In the genomic region with DNA sequence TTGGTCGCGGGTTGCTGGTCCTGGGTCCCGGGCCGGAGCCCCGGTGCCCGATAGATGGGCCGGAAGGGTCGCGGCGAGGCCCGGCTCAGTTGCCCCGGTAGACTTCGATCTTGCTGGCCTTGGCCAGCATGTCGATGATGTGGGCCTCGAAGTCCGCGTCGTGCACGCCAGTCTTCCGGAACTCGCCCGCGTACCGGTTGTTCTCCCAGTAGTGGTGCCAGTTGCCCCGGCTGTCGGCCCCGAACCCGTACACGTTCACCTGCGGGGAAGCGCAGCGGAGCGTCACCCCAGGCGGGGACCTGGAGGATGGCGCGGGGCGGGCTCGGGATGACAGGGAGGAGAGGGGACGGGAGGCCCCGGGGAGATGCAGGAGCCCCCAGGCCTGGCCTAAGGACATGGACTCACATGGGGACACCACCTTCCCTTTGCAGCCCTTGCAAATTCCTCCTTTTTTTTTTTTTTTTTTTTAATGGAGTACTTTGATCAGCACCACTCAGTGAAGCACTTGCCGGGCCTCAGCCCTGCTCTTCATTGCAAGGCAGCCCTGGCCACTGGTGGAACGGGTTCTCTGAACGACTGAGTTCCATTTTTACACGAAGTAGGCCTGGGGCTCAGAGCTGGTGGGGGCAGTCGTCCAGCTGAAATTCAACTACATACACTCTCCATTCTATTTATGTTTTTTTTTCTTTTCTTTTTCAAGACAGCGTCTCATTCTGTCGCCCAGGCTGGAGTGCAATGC, we compare ENCODE assay signal across 8 cellular contexts. TPM values are rescaled to one million over a fixed set of nuclear protein-coding genes. Genes with fewer than 3 reads are reported as not detected.
DNase-seq lines count a peak whose midpoint lies in the region; ATAC-seq lines count a peak whose summit lies in the region.

No MANE protein-coding gene starts in this region.

- H3K27me3 ChIP-seq in ACC112 (ENCODE audit: insufficient read depth, low read length) (no peaks in the 10 kb centered on the region), H7 (ENCODE audit: control insufficient read depth, insufficient read depth, low read length) (no peaks in the 10 kb centered on the region), layer of hippocampus (ENCODE audit: control insufficient read depth, insufficient read depth, low read length) (no peaks in the 10 kb centered on the region), thymus (ENCODE audit: control insufficient read depth, insufficient read depth) (no peaks in the 10 kb centered on the region)

- no peak for DNase-seq in H7
- no peak for DNase-seq in hippocampal formation (lab: John Stamatoyannopoulos, UW)
- DNase-seq in COLO829 (ENCODE audit: low spot score): no peak

- H3K4me1 ChIP-seq in ACC112 (ENCODE audit: control insufficient read depth, insufficient read depth, low read length, unreplicated experiment) (no peaks in the 10 kb centered on the region), thymus (ENCODE audit: control insufficient read depth, insufficient read depth, low read length) (peaks cover 13% of the 10 kb centered on the region)

- no peak for ATAC-seq in GM19395 (IDR thresholded peaks at IDR 0.05; ENCODE audit: unreplicated experiment)

- H3K36me3 ChIP-seq in ACC112 (ENCODE audit: insufficient read depth, low read length): no peaks in the 10 kb centered on the region
- peaks cover 8% of the 10 kb centered on the region for H3K36me3 ChIP-seq in H7 (replicated peaks; ENCODE audit: control insufficient read depth, insufficient read depth, low read length)
- H3K36me3 ChIP-seq in thymus (ENCODE audit: control insufficient read depth, insufficient read depth): peaks cover 3% of the 10 kb centered on the region

- H3K4me3 ChIP-seq in ACC112 (ENCODE audit: low read depth, low read length) (peak overlapping the region; percentile 83), H7 (ENCODE audit: insufficient read depth, low read depth, low read length) (peak overlapping the region; percentile 87), thymus (ENCODE audit: low read length) (peak overlapping the region; percentile 86)

- WGBS in adipose tissue, 3 donors: 18 to 25% (median 25%) methylated on average over 47 of the region's 47 CpGs
- 16% methylated on average over 47 of the region's 47 CpGs for WGBS in thymus

- no peaks in the 10 kb centered on the region for H3K9me3 ChIP-seq in thymus (ENCODE audit: control insufficient read depth)

- peak overlapping the region; percentile 6 for H2AFZ ChIP-seq in ACC112 (ENCODE audit: low read length, unreplicated experiment)

- peaks cover 6% of the 10 kb centered on the region for H3K79me2 ChIP-seq in ACC112 (ENCODE audit: control insufficient read depth, insufficient read depth, low read length, unreplicated experiment)

- H3K27ac ChIP-seq in ACC112 (ENCODE audit: low read depth, low read length) (no peak overlapping the region), adipose tissue (ENCODE audit: low read depth, low read length) (peak overlapping the region; percentile 42), layer of hippocampus (ENCODE audit: low read depth, low read length) (peak overlapping the region; percentile 77), thymus (ENCODE audit: low read depth) (peak overlapping the region; percentile 85)

RNA-seq across cellular contexts. Expression of gene DDX19A, which starts 35.1 kb away (rescaled TPM):
- total RNA-seq in H7 (2014; rRNA removed; shearing (Covaris generic)): 55.3 and 56.2 TPM in 2 replicates
- polyA plus RNA-seq in adipose tissue: 10 to 100 TPM; 14.0 to 34.5 (median 25.0) TPM
- polyA plus RNA-seq in thymus: 24.1 TPM

RNA-seq across cellular contexts. Expression of gene ST3GAL2, which starts 57.1 kb away (rescaled TPM):
- total RNA-seq in H7 (2014; rRNA removed; shearing (Covaris generic)): 62.7 and 64.1 TPM in 2 replicates
- 10 to 100 TPM in 2 of 3 donors, 1 to 10 TPM in 1; 3.3 to 11.9 (median 10.5) TPM for polyA plus RNA-seq in adipose tissue
- 11.8 TPM for polyA plus RNA-seq in thymus
